In genomic region chr12:3133410-3133793, GRCh38 we compare ENCODE assay signal across 22 cellular contexts. TPM values are rescaled to one million over a fixed set of nuclear protein-coding genes. Genes with fewer than 3 reads are reported as not detected.
DNase-seq lines count a peak whose midpoint lies in the region; ATAC-seq and TF ChIP-seq lines count a peak whose summit lies in the region.
"Had no signal": no experiment of that assay in that cellular context is flagged by ENCODE, and none has a peak within 500 bp of the region (broad histone marks: within the 10 kb centered on the region; RNA-seq: fewer than 3 reads in every experiment).

No MANE protein-coding gene starts in this region.

- H3K4me1 Mint-ChIP-seq in activated naive CD8-positive, alpha-beta T cell treated with anti-CD3 and anti-CD28 coated beads, Interleukin-2, amount 50 U/mL, for 24 hours = peaks cover 21% of the 10 kb centered on the region

- no peaks in the 10 kb centered on the region for H3K36me3 ChIP-seq in BLaER1 treated with 17β-estradiol and CSF1 and Interleukin-3, amounts not matched to agents 10 nM and 100 nM
- H3K36me3 ChIP-seq in smooth muscle cell (ENCODE audit: low read depth) = no peaks in the 10 kb centered on the region
- H3K36me3 ChIP-seq: breast epithelium, ovary had no signal

- no peaks in the 10 kb centered on the region for H3K36me3 Mint-ChIP-seq in activated naive CD8-positive, alpha-beta T cell treated with anti-CD3 and anti-CD28 coated beads, Interleukin-2, amount 50 U/mL, for 24 hours (ENCODE audit: low read depth)
- H3K36me3 Mint-ChIP-seq: CD4-positive, CD25-positive, alpha-beta regulatory T cell had no signal

- no peak overlapping the region for H3K27ac Mint-ChIP-seq in activated naive CD8-positive, alpha-beta T cell treated with anti-CD3 and anti-CD28 coated beads, Interleukin-2, amount 50 U/mL, for 24 hours
- H3K27ac Mint-ChIP-seq: activated CD4-positive, alpha-beta T cell treated with anti-CD3 and anti-CD28 coated beads, Interleukin-2, amount 10 ng/mL, durations not matched to agents 7 days and 5 days; CD4-positive, CD25-positive, alpha-beta regulatory T cell; dendritic cell treated with granulocyte-macrophage colony-stimulating factor and Interleukin-4, amounts not matched to agents 40 ng/mL and 50 ng/mL, for 4 days; type B pancreatic cell had no signal

- no peak overlapping the region for H3K4me3 Mint-ChIP-seq in activated naive CD8-positive, alpha-beta T cell treated with anti-CD3 and anti-CD28 coated beads, Interleukin-2, amount 50 U/mL, for 24 hours
- H3K4me3 Mint-ChIP-seq: activated CD4-positive, alpha-beta T cell treated with anti-CD3 and anti-CD28 coated beads, Interleukin-2, amount 10 ng/mL, durations not matched to agents 7 days and 5 days; CD4-positive, CD25-positive, alpha-beta regulatory T cell; dendritic cell treated with granulocyte-macrophage colony-stimulating factor and Interleukin-4, amounts not matched to agents 40 ng/mL and 50 ng/mL, for 4 days; type B pancreatic cell had no signal

- no peak overlapping the region for H3K27ac ChIP-seq in BLaER1 treated with 17β-estradiol and CSF1 and Interleukin-3, amounts not matched to agents 10 nM and 100 nM
- peak overlapping the region; percentile 39; the same call in 1 of the 2 replicates for H3K27ac ChIP-seq in VCaP
- H3K27ac ChIP-seq in right cardiac atrium (ENCODE audit: low read length) = peak overlapping the region; percentile 26
- H3K27ac ChIP-seq in smooth muscle cell (ENCODE audit: low read depth) = peak overlapping the region; percentile 40
- H3K27ac ChIP-seq: ovary, SK-N-MC had no signal

- no peak overlapping the region for H2AFZ ChIP-seq in smooth muscle cell (ENCODE audit: low read depth)

- intact Hi-C loops in right cardiac atrium (cut with DNase I) = loop anchor here in 3 of 4 donors (10.0 kb wide), 1 partner anchor 59 kb away; the partner anchor contains the start of gene TSPAN9 (in 3 of the 3)

- peaks cover 0 to 7% (median 0%) of the 10 kb centered on the region in 11 experiments; a peak in 7 of 22 replicates for H3K9me3 ChIP-seq in BLaER1 treated with 17β-estradiol and CSF1 and Interleukin-3, amounts not matched to agents 10 nM and 100 nM (replicated peaks in 1 of 11)
- H3K9me3 ChIP-seq in right cardiac atrium (ENCODE audit: control insufficient read depth, low read length) (no peaks in the 10 kb centered on the region), smooth muscle cell (replicated peaks; ENCODE audit: low read depth) (no peaks in the 10 kb centered on the region)
- H3K9me3 ChIP-seq: breast epithelium, ovary had no signal

- peaks cover 7% of the 10 kb centered on the region for H3K79me2 ChIP-seq in smooth muscle cell (ENCODE audit: low read depth)

- H3K4me1 ChIP-seq in BLaER1 treated with 17β-estradiol and CSF1 and Interleukin-3, amounts not matched to agents 10 nM and 100 nM = peaks cover 32 to 88% (median 64%) of the 10 kb centered on the region in 10 experiments
- peaks cover 22% of the 10 kb centered on the region for H3K4me1 ChIP-seq in right cardiac atrium (ENCODE audit: control insufficient read depth, insufficient read depth, low read length)
- H3K4me1 ChIP-seq in smooth muscle cell (ENCODE audit: low read depth) = peaks cover 8% of the 10 kb centered on the region

- H3K4me3 ChIP-seq in BLaER1 treated with 17β-estradiol and CSF1 and Interleukin-3, amounts not matched to agents 10 nM and 100 nM = no peak overlapping the region
- H3K4me3 ChIP-seq in right cardiac atrium (ENCODE audit: low read length) = no peak overlapping the region
- no peak overlapping the region for H3K4me3 ChIP-seq in smooth muscle cell
- H3K4me3 ChIP-seq: breast epithelium, ovary, SK-N-MC had no signal

- peak overlapping the region in 3 of 11 experiments; percentile 5 to 40 (median 34); a peak in 1 of 22 replicates for H3K9ac ChIP-seq in BLaER1 treated with 17β-estradiol and CSF1 and Interleukin-3, amounts not matched to agents 10 nM and 100 nM
- no peak overlapping the region for H3K9ac ChIP-seq in smooth muscle cell (ENCODE audit: low read depth)

- H3K4me2 ChIP-seq in BLaER1 treated with 17β-estradiol and CSF1 and Interleukin-3, amounts not matched to agents 10 nM and 100 nM = peak overlapping the region in 9 of 11 experiments; percentile 58 to 84 (median 71); a peak in 18 of 22 replicates
- peak overlapping the region; percentile 56 for H3K4me2 ChIP-seq in smooth muscle cell

- TF ChIP-seq CTCF in VCaP (conservative IDR thresholded peaks at IDR 0.05) (no peak), smooth muscle cell (IDR thresholded peaks at IDR 0.05; ENCODE audit: borderline replicate concordance, insufficient read depth, poor library complexity, severe bottlenecking) (no peak)

- H3F3A ChIP-seq in smooth muscle cell (ENCODE audit: low read depth) = peaks cover 7% of the 10 kb centered on the region

- H4K20me1 ChIP-seq in BLaER1 treated with 17β-estradiol and CSF1 and Interleukin-3, amounts not matched to agents 10 nM and 100 nM = peaks cover 5 to 100% (median 47%) of the 10 kb centered on the region in 11 experiments; a peak in 18 of 22 replicates
- H4K20me1 ChIP-seq in smooth muscle cell (ENCODE audit: low read depth) = peaks cover 79% of the 10 kb centered on the region

- no peak for DNase-seq in right cardiac atrium
- DNase-seq in smooth muscle cell (lab: John Stamatoyannopoulos, UW; ENCODE audit: unreplicated experiment) = no peak
- no peak for DNase-seq in activated naive CD8-positive, alpha-beta T cell treated with anti-CD3 and anti-CD28 coated beads, Interleukin-2, amount 50 U/mL, for 24 hours
- no peak for DNase-seq in mucosa of gallbladder (ENCODE audit: low spot score)
- DNase-seq in NCI-H2171 (lab: John Stamatoyannopoulos, UW) = no peak
- DNase-seq: activated CD4-positive, alpha-beta T cell treated with anti-CD3 and anti-CD28 coated beads, Interleukin-2, amount 10 ng/mL, durations not matched to agents 7 days and 5 days; activated naive CD4-positive, alpha-beta T cell; activated T-cell treated with anti-CD3 and anti-CD28 coated beads, Interleukin-2, amount 50 U/mL, for 48 hours; CD4-positive, CD25-positive, alpha-beta regulatory T cell; NCI-H1048; NCI-H1930; NCI-H2227 treated with DMSO at 0.1 percent for 48 hours; ovary; stimulated activated CD8-positive, alpha-beta memory T cell treated with anti-CD3 and anti-CD28 coated beads, Interleukin-4, amount 100 ng/mL, for 48 hours; T-helper 2 cell had no signal

- peaks cover 0 to 82% (median 2%) of the 10 kb centered on the region in 11 experiments; a peak in 12 of 22 replicates for H3K27me3 ChIP-seq in BLaER1 treated with 17β-estradiol and CSF1 and Interleukin-3, amounts not matched to agents 10 nM and 100 nM
- H3K27me3 ChIP-seq in right cardiac atrium (ENCODE audit: control insufficient read depth, insufficient read depth) (no peaks in the 10 kb centered on the region), smooth muscle cell (ENCODE audit: low read depth) (no peaks in the 10 kb centered on the region)
- H3K27me3 ChIP-seq: breast epithelium, ovary had no signal

- H3K9me3 Mint-ChIP-seq in activated naive CD8-positive, alpha-beta T cell treated with anti-CD3 and anti-CD28 coated beads, Interleukin-2, amount 50 U/mL, for 24 hours = peaks cover 5% of the 10 kb centered on the region
- H3K9me3 Mint-ChIP-seq: type B pancreatic cell had no signal

- no peak for ATAC-seq in right cardiac atrium
- no peak for ATAC-seq in activated naive CD8-positive, alpha-beta T cell treated with anti-CD3 and anti-CD28 coated beads, Interleukin-2, amount 50 U/mL, for 24 hours
- ATAC-seq: sciatic nerve had no signal

- H3K27me3 Mint-ChIP-seq in activated naive CD8-positive, alpha-beta T cell treated with anti-CD3 and anti-CD28 coated beads, Interleukin-2, amount 50 U/mL, for 24 hours = peaks cover 58% of the 10 kb centered on the region

RNA-seq across cellular contexts. Expression of gene TSPAN9, which starts 56.2 kb away (rescaled TPM):
- 100 to 1,000 TPM; 151 to 184 (median 172) TPM for total RNA-seq in right cardiac atrium
- polyA plus RNA-seq in right cardiac atrium = 121 TPM
- total RNA-seq in smooth muscle cell = 29.8 and 46.9 TPM in 2 replicates
- polyA plus RNA-seq in smooth muscle cell = 14.4 and 17.7 TPM in 2 replicates
- total RNA-seq in mucosa of gallbladder = 38.7 TPM

Comparison
In these comparisons a context has a peak if more than half of its experiments do, and no peak if none do; other contexts are left out.
1. H3K27ac ChIP-seq: peak in VCaP (single experiment), right cardiac atrium (single experiment) and smooth muscle cell (single experiment); none in BLaER1 treated with 17β-estradiol and CSF1 and Interleukin-3, amounts not matched to agents 10 nM and 100 nM (0 of 11).